Comparison of ENCODE assay signal across 8 cellular contexts in genomic region chr15:84980196-84981053, GRCh38. TPM values are rescaled to one million over a fixed set of nuclear protein-coding genes. Genes with fewer than 3 reads are reported as not detected.
DNase-seq lines count a peak whose midpoint lies in the region; ATAC-seq and TF ChIP-seq lines count a peak whose summit lies in the region.

No MANE protein-coding gene starts in this region.

- POLR2A ChIA-PET in CD4-positive, alpha-beta T cell (lab: Charles Lee), result interaction anchor here (0.7 to 2.9 kb wide), 34 partner anchors 8 to 727 kb away, joined by 3 to 36 read pairs (median 5); partner anchors contain the start of genes SEC11A and WDR73
- POLR2A ChIA-PET in activated CD8-positive, alpha-beta T cell treated with anti-CD3 and anti-CD28 coated beads, Interleukin-2, amount 10 ng/mL, durations not matched to agents 7 days and 5 days (lab: Charles Lee), result interaction anchor here (0.6 to 1.1 kb wide), 9 partner anchors 8 to 410 kb away, joined by 3 to 5 read pairs (median 3); no protein-coding TSS in a partner anchor

- peaks cover 46% of the 10 kb centered on the region for H3K4me1 Mint-ChIP-seq in CD4-positive, alpha-beta T cell (ENCODE audit: low read depth)
- H3K4me1 Mint-ChIP-seq in activated CD8-positive, alpha-beta T cell treated with anti-CD3 and anti-CD28 coated beads, Interleukin-2, amount 10 ng/mL, durations not matched to agents 7 days and 5 days (ENCODE audit: low read depth), result peaks cover 40% of the 10 kb centered on the region

- CTCF ChIA-PET in CD4-positive, alpha-beta T cell (lab: Charles Lee), result interaction anchor here (0.8 to 1.8 kb wide), 4 partner anchors 31 to 233 kb away, joined by 3 to 11 read pairs (median 3); no protein-coding TSS in a partner anchor
- CTCF ChIA-PET in activated CD8-positive, alpha-beta T cell treated with anti-CD3 and anti-CD28 coated beads, Interleukin-2, amount 10 ng/mL, durations not matched to agents 7 days and 5 days (lab: Charles Lee), result interaction anchor here (0.7 to 2.3 kb wide), 4 partner anchors 9 to 188 kb away, joined by 3 to 10 read pairs (median 3); no protein-coding TSS in a partner anchor

- H3K4me3 Mint-ChIP-seq in CD4-positive, alpha-beta T cell, result peak overlapping the region; percentile 98
- peak overlapping the region; percentile 87 for H3K4me3 Mint-ChIP-seq in activated CD8-positive, alpha-beta T cell treated with anti-CD3 and anti-CD28 coated beads, Interleukin-2, amount 10 ng/mL, durations not matched to agents 7 days and 5 days

- peak overlapping the region; percentile 74 for H3K27ac ChIP-seq in CD4-positive, alpha-beta T cell (ENCODE audit: low read depth, low read length)

- no peak for TF ChIP-seq CTCF in CD4-positive, alpha-beta T cell (IDR thresholded peaks at IDR 0.05)

- H3K27me3 Mint-ChIP-seq in CD4-positive, alpha-beta T cell, result no peaks in the 10 kb centered on the region
- peaks cover 4% of the 10 kb centered on the region for H3K27me3 Mint-ChIP-seq in activated CD8-positive, alpha-beta T cell treated with anti-CD3 and anti-CD28 coated beads, Interleukin-2, amount 10 ng/mL, durations not matched to agents 7 days and 5 days (ENCODE audit: low read depth)

- peaks cover 20% of the 10 kb centered on the region for H3K36me3 Mint-ChIP-seq in CD4-positive, alpha-beta T cell (ENCODE audit: low read depth)
- peaks cover 6% of the 10 kb centered on the region for H3K36me3 Mint-ChIP-seq in activated CD8-positive, alpha-beta T cell treated with anti-CD3 and anti-CD28 coated beads, Interleukin-2, amount 10 ng/mL, durations not matched to agents 7 days and 5 days (ENCODE audit: low read depth)

- H3K9me3 ChIP-seq in CD4-positive, alpha-beta T cell (ENCODE audit: control insufficient read depth, low read length), result no peaks in the 10 kb centered on the region

- DNase-seq in CD4-positive, alpha-beta T cell, result peak; percentile 79 to 86 (median 84)
- DNase-seq in NCI-H748 treated with DMSO at 0.1 percent for 48 hours (lab: John Stamatoyannopoulos, UW), result peak; percentile 45
- peak; percentile 89 for DNase-seq in activated CD8-positive, alpha-beta T cell treated with anti-CD3 and anti-CD28 coated beads, Interleukin-2, amount 10 ng/mL, durations not matched to agents 7 days and 5 days
- peak; percentile 86 for DNase-seq in effector CD4-positive, alpha-beta T cell
- DNase-seq in medulla oblongata (ENCODE audit: extremely low spot score), result peak; percentile 89
- peak; percentile 61 to 77 (median 69) for DNase-seq in stimulated activated CD4-positive, alpha-beta T cell treated with anti-CD3 and anti-CD28 coated beads, TNF-alpha, amount 100 ng/mL, for 48 hours (ENCODE audit: low read depth in 3 of 3)

- ATAC-seq in CD4-positive, alpha-beta T cell (ENCODE audit: poor library complexity), result peak; percentile 62
- peak; percentile 50 for ATAC-seq in GM19397 (IDR thresholded peaks at IDR 0.05; ENCODE audit: unreplicated experiment)
- ATAC-seq in HG03558 (IDR thresholded peaks at IDR 0.05; ENCODE audit: extremely low read depth, unreplicated experiment), result peak; percentile 27
- peak; percentile 74 for ATAC-seq in activated CD8-positive, alpha-beta T cell treated with anti-CD3 and anti-CD28 coated beads, Interleukin-2, amount 10 ng/mL, durations not matched to agents 7 days and 5 days

- intact Hi-C loops in CD4-positive, alpha-beta T cell (cut with DNase I, micrococcal nuclease), result loop anchor here (2.0 to 10.0 kb wide), 4 partner anchors 24 to 814 kb away; partner anchors contain the start of genes KLHL25 (in 1 of the 2) and ZSCAN2 (in 1 of the 2)

- peak overlapping the region; percentile 95 for H3K27ac Mint-ChIP-seq in CD4-positive, alpha-beta T cell
- peak overlapping the region; percentile 95 for H3K27ac Mint-ChIP-seq in activated CD8-positive, alpha-beta T cell treated with anti-CD3 and anti-CD28 coated beads, Interleukin-2, amount 10 ng/mL, durations not matched to agents 7 days and 5 days

- no peaks in the 10 kb centered on the region for H3K9me3 Mint-ChIP-seq in CD4-positive, alpha-beta T cell
- no peaks in the 10 kb centered on the region for H3K9me3 Mint-ChIP-seq in activated CD8-positive, alpha-beta T cell treated with anti-CD3 and anti-CD28 coated beads, Interleukin-2, amount 10 ng/mL, durations not matched to agents 7 days and 5 days (ENCODE audit: insufficient read depth)

- no peaks in the 10 kb centered on the region for H3K27me3 ChIP-seq in CD4-positive, alpha-beta T cell (ENCODE audit: control insufficient read depth, insufficient read depth, low read length)

RNA-seq across cellular contexts. Expression of gene PDE8A, which starts 1.2 kb away (rescaled TPM):
- 10 to 100 TPM; 29.8 to 34.3 TPM for total RNA-seq in CD4-positive, alpha-beta T cell
- total RNA-seq in activated CD8-positive, alpha-beta T cell treated with anti-CD3 and anti-CD28 coated beads, Interleukin-2, amount 10 ng/mL, durations not matched to agents 7 days and 5 days, result 10 to 100 TPM; 12.6 to 12.8 TPM

Comparison
In these comparisons a context has a peak if more than half of its experiments do, and no peak if none do; other contexts are left out.
1. Peak in every context shown above with its lines: DNase-seq, ATAC-seq and H3K27ac ChIP-seq.